Comparison of ENCODE assay signal across 9 cellular contexts in genomic region chr3:52005571-52005986, GRCh38. TPM values are rescaled to one million over a fixed set of nuclear protein-coding genes. Genes with fewer than 3 reads are reported as not detected.
DNase-seq lines count a peak whose midpoint lies in the region; ATAC-seq, FAIRE-seq and TF ChIP-seq lines count a peak whose summit lies in the region.
"Had no signal": no experiment of that assay in that cellular context is flagged by ENCODE, and none has a peak within 500 bp of the region (broad histone marks: within the 10 kb centered on the region; RNA-seq: fewer than 3 reads in every experiment).

No MANE protein-coding gene starts in this region.

- intact Hi-C loops in Calu3 (cut with micrococcal nuclease; ENCODE audit: unreplicated experiment): no loop called here
- intact Hi-C loops in endothelial cell of umbilical vein (cut with micrococcal nuclease): no loop called here
- intact Hi-C loops in naive thymus-derived CD4-positive, alpha-beta T cell (cut with micrococcal nuclease): loop anchor here in 1 of 2 donors (10.0 kb wide), 1 partner anchor 329 kb away; no protein-coding TSS in a partner anchor

- no peak overlapping the region for H3K9ac ChIP-seq in endothelial cell of umbilical vein (replicated peaks; ENCODE audit: extremely low read depth, insufficient read depth, low read length)

- CTCF ChIA-PET in Calu3 (lab: Charles Lee): interaction anchor here (0.7 to 1.3 kb wide), 7 partner anchors 10 to 149 kb away, joined by 3 to 6 read pairs (median 4); partner anchors contain the start of genes POC1A and RPL29
- CTCF ChIA-PET in endothelial cell of umbilical vein (lab: Charles Lee): interaction anchor here (0.8 to 10.4 kb wide), 7 partner anchors 10 to 149 kb away, joined by 3 to 260 read pairs (median 14); partner anchors contain the start of genes DUSP7 and POC1A
- CTCF ChIA-PET in naive thymus-derived CD4-positive, alpha-beta T cell (lab: Charles Lee): interaction anchor here (1.0 to 7.0 kb wide), 4 partner anchors 49 to 145 kb away, joined by 4 to 70 read pairs (median 36); partner anchors contain the start of gene DUSP7

- no peak for TF ChIP-seq CTCF in Calu3 (IDR thresholded peaks at IDR 0.05; ENCODE audit: unreplicated experiment)
- no peak for TF ChIP-seq CTCF in endothelial cell of umbilical vein (IDR thresholded peaks at IDR 0.05; ENCODE audit: extremely low read depth in 1 of 2, insufficient read depth in 1 of 2, low read depth in 1 of 2, low read length in 2 of 2)

- no peak for FAIRE-seq in endothelial cell of umbilical vein (lab: Jason Lieb, UNC)

- dilution Hi-C loops in endothelial cell of umbilical vein (cut with MboI; ENCODE audit: extremely low pct_ligation_motif_present, low sequenced_read_pairs): no loop called here

- DNase-seq in Calu3: peak; percentile 73
- DNase-seq in NCI-H2227 treated with DMSO at 0.1 percent for 48 hours (lab: John Stamatoyannopoulos, UW): peak; percentile 54
- peak; percentile 53 for DNase-seq in endothelial cell of umbilical vein (ENCODE audit: low read depth, low spot score)
- DNase-seq in naive thymus-derived CD4-positive, alpha-beta T cell: no peak
- no peak for DNase-seq in SKM-1 (lab: John Stamatoyannopoulos, UW; ENCODE audit: unreplicated experiment)
- DNase-seq in inferior parietal cortex (ENCODE audit: extremely low spot score): no peak
- DNase-seq in erythroblast (lab: John Stamatoyannopoulos, UW): no peak

- H3K9me3 Mint-ChIP-seq in Calu3 (ENCODE audit: low read depth, unreplicated experiment): no peaks in the 10 kb centered on the region
- no peaks in the 10 kb centered on the region for H3K9me3 Mint-ChIP-seq in naive thymus-derived CD4-positive, alpha-beta T cell
- H3K9me3 Mint-ChIP-seq: activated naive CD4-positive, alpha-beta T cell treated with anti-CD3 and anti-CD28 coated beads, Interleukin-2, amount 50 U/mL, for 24 hours had no signal

- H3K36me3 Mint-ChIP-seq in Calu3 (ENCODE audit: insufficient read depth, unreplicated experiment): no peaks in the 10 kb centered on the region
- H3K36me3 Mint-ChIP-seq in naive thymus-derived CD4-positive, alpha-beta T cell: no peaks in the 10 kb centered on the region
- H3K36me3 Mint-ChIP-seq: activated naive CD4-positive, alpha-beta T cell treated with anti-CD3 and anti-CD28 coated beads, Interleukin-2, amount 50 U/mL, for 24 hours had no signal

- H4K20me1 ChIP-seq in endothelial cell of umbilical vein (replicated peaks; ENCODE audit: control insufficient read depth, extremely low read depth, insufficient read depth, low read length): no peaks in the 10 kb centered on the region

- H3K27ac ChIP-seq in endothelial cell of umbilical vein (ENCODE audit: insufficient read depth, low read depth, low read length): no peak overlapping the region
- H3K27ac ChIP-seq in naive thymus-derived CD4-positive, alpha-beta T cell (ENCODE audit: low read depth, low read length): no peak overlapping the region

- BruUV-seq in Calu3 (replicated peaks; lab: Mats Ljungman, UMichigan) (no TSS peak), endothelial cell of umbilical vein (replicated peaks; lab: Mats Ljungman, UMichigan) (no TSS peak)

- H3K4me2 ChIP-seq in endothelial cell of umbilical vein (ENCODE audit: insufficient read depth, low read length): no peak overlapping the region

- H3K9me1 ChIP-seq in endothelial cell of umbilical vein (replicated peaks; ENCODE audit: control insufficient read depth, extremely low read depth, insufficient read depth, low read length): no peaks in the 10 kb centered on the region

- peaks cover 20% of the 10 kb centered on the region for H3K27me3 Mint-ChIP-seq in Calu3 (ENCODE audit: unreplicated experiment)
- peaks cover 0 to 5% (median 0%) of the 10 kb centered on the region in 5 donors for H3K27me3 Mint-ChIP-seq in naive thymus-derived CD4-positive, alpha-beta T cell
- H3K27me3 Mint-ChIP-seq: activated naive CD4-positive, alpha-beta T cell treated with anti-CD3 and anti-CD28 coated beads, Interleukin-2, amount 50 U/mL, for 24 hours had no signal

- no peak for TF ChIP-seq POLR2A in endothelial cell of umbilical vein (IDR thresholded peaks at IDR 0.05; ENCODE audit: low read depth, low read length)
- TF ChIP-seq POLR2A in erythroblast (IDR thresholded peaks at IDR 0.05; ENCODE audit: low read length): no peak

- no peaks in the 10 kb centered on the region for H3K79me2 ChIP-seq in endothelial cell of umbilical vein (ENCODE audit: control insufficient read depth, insufficient read depth, low read length)

- no peaks in the 10 kb centered on the region for H3K9me3 ChIP-seq in endothelial cell of umbilical vein (replicated peaks; ENCODE audit: control insufficient read depth, insufficient read depth, low read length)
- no peaks in the 10 kb centered on the region for H3K9me3 ChIP-seq in naive thymus-derived CD4-positive, alpha-beta T cell (ENCODE audit: control insufficient read depth in 2 of 3, low read length in 3 of 3)

- H3K4me1 Mint-ChIP-seq in Calu3 (ENCODE audit: low read depth, unreplicated experiment): peaks cover 19% of the 10 kb centered on the region
- H3K4me1 Mint-ChIP-seq in naive thymus-derived CD4-positive, alpha-beta T cell: peaks cover 8 to 20% (median 14%) of the 10 kb centered on the region in 7 donors

- H3K27me3 ChIP-seq in endothelial cell of umbilical vein (ENCODE audit: control insufficient read depth in 2 of 2, insufficient read depth in 2 of 2, low read length in 2 of 2): no peaks in the 10 kb centered on the region
- no peaks in the 10 kb centered on the region for H3K27me3 ChIP-seq in naive thymus-derived CD4-positive, alpha-beta T cell (ENCODE audit: control insufficient read depth in 2 of 2, insufficient read depth in 2 of 2, low read length in 2 of 2)

- H2AFZ ChIP-seq in endothelial cell of umbilical vein (ENCODE audit: low read depth, low read length): peak overlapping the region; percentile 58

- peaks cover 8% of the 10 kb centered on the region for H3K4me1 ChIP-seq in endothelial cell of umbilical vein (ENCODE audit: control insufficient read depth, extremely low read depth, insufficient read depth, low read length)
- H3K4me1 ChIP-seq in naive thymus-derived CD4-positive, alpha-beta T cell (ENCODE audit: control insufficient read depth in 2 of 2, insufficient read depth in 2 of 2, low read length in 2 of 2): peaks cover 6 to 22% of the 10 kb centered on the region in 2 donors

- H3K4me3 Mint-ChIP-seq in Calu3 (ENCODE audit: low read depth, unreplicated experiment): peak overlapping the region; percentile 26
- peak overlapping the region in 6 of 10 donors; percentile 13 to 66 (median 46) for H3K4me3 Mint-ChIP-seq in naive thymus-derived CD4-positive, alpha-beta T cell
- H3K4me3 Mint-ChIP-seq: activated naive CD4-positive, alpha-beta T cell treated with anti-CD3 and anti-CD28 coated beads, Interleukin-2, amount 50 U/mL, for 24 hours had no signal

- H3K27ac Mint-ChIP-seq in Calu3 (ENCODE audit: unreplicated experiment): no peak overlapping the region
- peak overlapping the region in 2 of 9 donors; percentile 10 to 39 for H3K27ac Mint-ChIP-seq in naive thymus-derived CD4-positive, alpha-beta T cell
- H3K27ac Mint-ChIP-seq: activated naive CD4-positive, alpha-beta T cell treated with anti-CD3 and anti-CD28 coated beads, Interleukin-2, amount 50 U/mL, for 24 hours had no signal

- H3K4me3 ChIP-seq in endothelial cell of umbilical vein (replicated peaks in 1 of 3; ENCODE audit: insufficient read depth in 1 of 3, low read depth in 1 of 3, low read length in 3 of 3): no peak overlapping the region
- H3K4me3 ChIP-seq in naive thymus-derived CD4-positive, alpha-beta T cell (ENCODE audit: low read length): no peak overlapping the region

- ATAC-seq in naive thymus-derived CD4-positive, alpha-beta T cell: no peak
- no peak for ATAC-seq in GM21515 (IDR thresholded peaks at IDR 0.05; ENCODE audit: unreplicated experiment)

- H3K36me3 ChIP-seq in endothelial cell of umbilical vein (ENCODE audit: control insufficient read depth in 2 of 2, extremely low read depth in 1 of 2, insufficient read depth in 2 of 2, low read length in 2 of 2): no peaks in the 10 kb centered on the region
- H3K36me3 ChIP-seq in naive thymus-derived CD4-positive, alpha-beta T cell (ENCODE audit: control insufficient read depth in 2 of 3, insufficient read depth in 3 of 3, low read length in 3 of 3): no peaks in the 10 kb centered on the region

- POLR2A ChIA-PET in endothelial cell of umbilical vein (lab: Charles Lee): no interaction called here
- POLR2A ChIA-PET in naive thymus-derived CD4-positive, alpha-beta T cell (lab: Charles Lee): interaction anchor here (0.7 to 2.3 kb wide), 3 partner anchors 8 to 85 kb away, joined by 3 to 9 read pairs (median 3); partner anchors contain the start of gene RPL29

RNA-seq across cellular contexts. Expression of gene RPL29, which starts 9.9 kb away (rescaled TPM):
- total RNA-seq in Calu3 (2022) (747 and 782 TPM in 2 replicates), endothelial cell of umbilical vein (1,127 and 1,236 TPM in 2 replicates)
- polyA plus RNA-seq in endothelial cell of umbilical vein: 2,177 and 2,233 TPM in 2 replicates
- polyA plus RNA-seq in endothelial cell of umbilical vein (2011; cell fraction: cytosol; rRNA removed): 2,878 and 3,285 TPM in 2 replicates
- 757 and 761 TPM in 2 replicates for polyA plus RNA-seq in endothelial cell of umbilical vein (2011; cell fraction: nucleus; rRNA removed)
- 1,767 and 2,009 TPM in 2 replicates for polyA plus RNA-seq in endothelial cell of umbilical vein (2012)
- polyA minus RNA-seq in endothelial cell of umbilical vein: 662 and 669 TPM in 2 replicates
- polyA minus RNA-seq in endothelial cell of umbilical vein (2011; cell fraction: cytosol; rRNA and poly(A)+ RNA removed): 1,316 TPM
- 163 and 166 TPM in 2 replicates for polyA minus RNA-seq in endothelial cell of umbilical vein (2011; cell fraction: nucleus; rRNA and poly(A)+ RNA removed)
- total RNA-seq in naive thymus-derived CD4-positive, alpha-beta T cell: 1,000 to 10,000 TPM; 1,152 to 1,744 (median 1,537) TPM
- polyA plus RNA-seq in naive thymus-derived CD4-positive, alpha-beta T cell: 1,000 to 10,000 TPM; 1,720 to 2,133 TPM

RNA-seq across cellular contexts. Expression of gene ACY1, which starts 22.2 kb away (rescaled TPM):
- total RNA-seq in Calu3 (2022): 71.6 and 74.9 TPM in 2 replicates
- 12.3 and 13.4 TPM in 2 replicates for total RNA-seq in endothelial cell of umbilical vein
- polyA plus RNA-seq in endothelial cell of umbilical vein: 32.9 and 41.2 TPM in 2 replicates
- 19.2 and 21.5 TPM in 2 replicates for polyA plus RNA-seq in endothelial cell of umbilical vein (2011; cell fraction: cytosol; rRNA removed)
- 26.2 and 28.1 TPM in 2 replicates for polyA plus RNA-seq in endothelial cell of umbilical vein (2011; cell fraction: nucleus; rRNA removed)
- 14.0 and 23.9 TPM in 2 replicates for polyA plus RNA-seq in endothelial cell of umbilical vein (2012)
- polyA minus RNA-seq in endothelial cell of umbilical vein: 14.8 and 40.9 TPM in 2 replicates
- polyA minus RNA-seq in endothelial cell of umbilical vein (2011; cell fraction: cytosol; rRNA and poly(A)+ RNA removed): 32.8 TPM
- polyA minus RNA-seq in endothelial cell of umbilical vein (2011; cell fraction: nucleus; rRNA and poly(A)+ RNA removed): 7.0 and 7.5 TPM in 2 replicates
- 10 to 100 TPM in 4 of 5 experiments, 1 to 10 TPM in 1; 7.8 to 28.3 (median 12.0) TPM for total RNA-seq in naive thymus-derived CD4-positive, alpha-beta T cell
- polyA plus RNA-seq in naive thymus-derived CD4-positive, alpha-beta T cell: 10 to 100 TPM; 12.4 to 13.3 TPM

RNA-seq across cellular contexts. Expression of gene ABHD14A, which starts 30.7 kb away (rescaled TPM):
- total RNA-seq in Calu3 (2022) (6.6 and 7.3 TPM in 2 replicates), endothelial cell of umbilical vein (6.6 and 8.2 TPM in 2 replicates)
- polyA plus RNA-seq in endothelial cell of umbilical vein: 23.7 and 30.6 TPM in 2 replicates
- 15.3 and 19.4 TPM in 2 replicates for polyA plus RNA-seq in endothelial cell of umbilical vein (2011; cell fraction: cytosol; rRNA removed)
- 5.9 and 6.3 TPM in 2 replicates for polyA plus RNA-seq in endothelial cell of umbilical vein (2011; cell fraction: nucleus; rRNA removed)
- polyA plus RNA-seq in endothelial cell of umbilical vein (2012): 7.2 and 7.6 TPM in 2 replicates
- 7.7 and 7.9 TPM in 2 replicates for polyA minus RNA-seq in endothelial cell of umbilical vein
- polyA minus RNA-seq in endothelial cell of umbilical vein (2011; cell fraction: cytosol; rRNA and poly(A)+ RNA removed): 16.3 TPM
- polyA minus RNA-seq in endothelial cell of umbilical vein (2011; cell fraction: nucleus; rRNA and poly(A)+ RNA removed): 1.5 TPM in 1 of 2 replicates, not detected in the other
- total RNA-seq in naive thymus-derived CD4-positive, alpha-beta T cell: 10 to 100 TPM in 4 of 5 experiments, 1 to 10 TPM in 1; 9.9 to 23.7 (median 14.7) TPM
- 10 to 100 TPM; 76.3 to 96.9 TPM for polyA plus RNA-seq in naive thymus-derived CD4-positive, alpha-beta T cell

RNA-seq across cellular contexts. Expression of gene ABHD14B, which starts 31.7 kb away (rescaled TPM):
- total RNA-seq in Calu3 (2022) (39.8 and 45.4 TPM in 2 replicates), endothelial cell of umbilical vein (15.8 and 20.5 TPM in 2 replicates)
- 50.3 and 54.3 TPM in 2 replicates for polyA plus RNA-seq in endothelial cell of umbilical vein
- 27.3 and 28.0 TPM in 2 replicates for polyA plus RNA-seq in endothelial cell of umbilical vein (2011; cell fraction: cytosol; rRNA removed)
- 17.2 TPM in 2 replicates for polyA plus RNA-seq in endothelial cell of umbilical vein (2011; cell fraction: nucleus; rRNA removed)
- polyA plus RNA-seq in endothelial cell of umbilical vein (2012): 25.0 and 34.4 TPM in 2 replicates
- polyA minus RNA-seq in endothelial cell of umbilical vein: 33.9 and 36.6 TPM in 2 replicates
- polyA minus RNA-seq in endothelial cell of umbilical vein (2011; cell fraction: cytosol; rRNA and poly(A)+ RNA removed): 31.9 TPM
- polyA minus RNA-seq in endothelial cell of umbilical vein (2011; cell fraction: nucleus; rRNA and poly(A)+ RNA removed): 5.6 and 8.2 TPM in 2 replicates
- 10 to 100 TPM; 25.0 to 80.8 (median 54.5) TPM for total RNA-seq in naive thymus-derived CD4-positive, alpha-beta T cell
- polyA plus RNA-seq in naive thymus-derived CD4-positive, alpha-beta T cell: 10 to 100 TPM; 88.1 to 91.5 TPM

RNA-seq across cellular contexts. Expression of gene PCBP4, which starts 38.3 kb away (rescaled TPM):
- total RNA-seq in Calu3 (2022) (29.8 and 31.5 TPM in 2 replicates), endothelial cell of umbilical vein (42.7 and 46.5 TPM in 2 replicates)
- polyA plus RNA-seq in endothelial cell of umbilical vein: 63.1 and 75.4 TPM in 2 replicates
- polyA plus RNA-seq in endothelial cell of umbilical vein (2011; cell fraction: cytosol; rRNA removed): 36.6 and 47.2 TPM in 2 replicates
- 168 and 200 TPM in 2 replicates for polyA plus RNA-seq in endothelial cell of umbilical vein (2011; cell fraction: nucleus; rRNA removed)
- 33.7 and 41.7 TPM in 2 replicates for polyA plus RNA-seq in endothelial cell of umbilical vein (2012)
- 27.4 and 28.6 TPM in 2 replicates for polyA minus RNA-seq in endothelial cell of umbilical vein
- 8.5 TPM for polyA minus RNA-seq in endothelial cell of umbilical vein (2011; cell fraction: cytosol; rRNA and poly(A)+ RNA removed)
- polyA minus RNA-seq in endothelial cell of umbilical vein (2011; cell fraction: nucleus; rRNA and poly(A)+ RNA removed): 12.5 and 18.1 TPM in 2 replicates
- 10 to 100 TPM; 12.1 to 21.1 (median 15.0) TPM for total RNA-seq in naive thymus-derived CD4-positive, alpha-beta T cell
- 10 to 100 TPM in 1 of 2 donors, 1 to 10 TPM in 1; 8.0 to 10.8 TPM for polyA plus RNA-seq in naive thymus-derived CD4-positive, alpha-beta T cell

Comparison
In these comparisons a context has a peak if more than half of its experiments do, and no peak if none do; other contexts are left out.
1. DNase-seq: peak in Calu3 (single experiment), NCI-H2227 treated with DMSO at 0.1 percent for 48 hours (single experiment) and endothelial cell of umbilical vein (single experiment); none in naive thymus-derived CD4-positive, alpha-beta T cell (0 of 9), SKM-1 (single experiment), inferior parietal cortex (single experiment) and erythroblast (0 of 2).